Comparison of ENCODE assay signal across 8 cellular contexts in genomic region chr12:42097971-42098370, GRCh38.
DNase-seq lines count a peak whose midpoint lies in the region; ATAC-seq, FAIRE-seq and TF ChIP-seq lines count a peak whose summit lies in the region.

No MANE protein-coding gene starts in this region.

- peak overlapping the region; percentile 65 for H3K27ac ChIP-seq in KOPT-K1 (ENCODE audit: low read depth, low read length, poor library complexity, severe bottlenecking)

- no peaks in the 10 kb centered on the region for H3K9me3 ChIP-seq in KOPT-K1 (ENCODE audit: insufficient read depth, low read length, poor library complexity, severe bottlenecking)

- in situ Hi-C loops in GM13977 (cut with MboI; ENCODE audit: low pct_unique_long_range_greater_than_20kb, low sequenced_read_pairs, unreplicated experiment): no loop called here

- no peak for TF ChIP-seq CTCF in GM13977 (IDR thresholded peaks at IDR 0.05; ENCODE audit: extremely low read depth, insufficient read depth, missing control alignments)

- peak; percentile 95 for ATAC-seq in GM21528 (IDR thresholded peaks at IDR 0.05; ENCODE audit: low FRiP score, unreplicated experiment)

- no peak for FAIRE-seq in RCC 7860 (lab: Jason Lieb, UNC)

- DNase-seq in GM13977 (ENCODE audit: low spot score): peak; percentile 49
- DNase-seq in fibroblast of peridontal ligament (ENCODE audit: extremely low read depth): peak; percentile 45
- DNase-seq in islet precursor cell: no peak
- DNase-seq in NCI-H446 treated with DMSO at 0.1 percent for 48 hours (lab: John Stamatoyannopoulos, UW): no peak
- DNase-seq in RCC 7860 (ENCODE audit: low spot score): no peak
- DNase-seq in NCI-H1694 treated with DMSO at 0.1 percent for 48 hours (lab: John Stamatoyannopoulos, UW): no peak

- peaks cover 31% of the 10 kb centered on the region; the same call in 1 of the 2 replicates for H3K36me3 ChIP-seq in KOPT-K1 (ENCODE audit: insufficient read depth, low read length)

Comparison
In these comparisons a context has a peak if more than half of its experiments do, and no peak if none do; other contexts are left out.
1. DNase-seq: peak in GM13977 (single experiment) and fibroblast of peridontal ligament (single experiment); none in islet precursor cell (single experiment), NCI-H446 treated with DMSO at 0.1 percent for 48 hours (single experiment), RCC 7860 (single experiment) and NCI-H1694 treated with DMSO at 0.1 percent for 48 hours (single experiment).